1 cellular context compared by ENCODE assay signal in the genomic region with DNA sequence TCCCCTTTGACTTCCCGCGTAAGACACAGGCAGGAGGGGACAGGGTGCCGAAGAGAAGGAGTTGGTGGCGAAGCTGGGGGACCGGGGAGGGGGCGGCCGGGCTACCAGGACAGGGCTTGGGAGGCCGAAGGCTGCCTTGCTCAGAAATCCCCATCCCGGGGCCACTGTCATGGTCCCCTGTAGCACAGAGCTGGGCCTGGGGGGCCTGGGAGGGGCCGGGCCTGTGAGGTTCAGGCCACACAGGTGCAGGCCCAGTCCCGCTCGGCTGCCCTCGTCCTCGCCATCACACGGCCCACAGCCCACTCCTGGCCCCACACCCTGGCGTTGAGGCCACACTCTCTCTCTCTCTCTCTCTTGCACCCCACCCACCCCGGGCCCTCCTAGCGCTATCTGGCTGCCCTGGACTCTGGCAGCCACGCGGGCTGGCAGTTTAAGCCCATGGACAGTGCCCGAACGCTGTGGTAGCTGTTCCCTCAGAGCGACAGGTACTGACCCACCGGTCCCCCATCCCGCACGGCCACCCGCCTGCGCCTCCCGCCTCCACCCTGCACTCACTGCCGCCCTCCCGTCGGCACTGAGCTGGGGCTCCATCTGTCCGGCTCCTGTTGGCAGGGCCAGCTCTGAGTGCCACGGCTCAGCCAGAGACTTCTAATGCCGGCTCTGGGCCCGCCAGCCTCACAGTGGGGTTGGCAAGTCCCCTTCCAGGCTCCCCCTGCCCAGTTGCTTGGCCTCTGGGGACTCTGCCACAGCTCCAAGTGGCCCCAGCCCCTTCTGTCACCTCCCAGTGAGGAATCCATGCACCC.
TF ChIP-seq lines count a peak whose summit lies in the region.

No MANE protein-coding gene starts in this region.

TF ChIP-seq in HepG2, 621 proteins besides CTCF, POLR2A, EP300 and RAD21:
- TF ChIP-seq, protein P1, sequence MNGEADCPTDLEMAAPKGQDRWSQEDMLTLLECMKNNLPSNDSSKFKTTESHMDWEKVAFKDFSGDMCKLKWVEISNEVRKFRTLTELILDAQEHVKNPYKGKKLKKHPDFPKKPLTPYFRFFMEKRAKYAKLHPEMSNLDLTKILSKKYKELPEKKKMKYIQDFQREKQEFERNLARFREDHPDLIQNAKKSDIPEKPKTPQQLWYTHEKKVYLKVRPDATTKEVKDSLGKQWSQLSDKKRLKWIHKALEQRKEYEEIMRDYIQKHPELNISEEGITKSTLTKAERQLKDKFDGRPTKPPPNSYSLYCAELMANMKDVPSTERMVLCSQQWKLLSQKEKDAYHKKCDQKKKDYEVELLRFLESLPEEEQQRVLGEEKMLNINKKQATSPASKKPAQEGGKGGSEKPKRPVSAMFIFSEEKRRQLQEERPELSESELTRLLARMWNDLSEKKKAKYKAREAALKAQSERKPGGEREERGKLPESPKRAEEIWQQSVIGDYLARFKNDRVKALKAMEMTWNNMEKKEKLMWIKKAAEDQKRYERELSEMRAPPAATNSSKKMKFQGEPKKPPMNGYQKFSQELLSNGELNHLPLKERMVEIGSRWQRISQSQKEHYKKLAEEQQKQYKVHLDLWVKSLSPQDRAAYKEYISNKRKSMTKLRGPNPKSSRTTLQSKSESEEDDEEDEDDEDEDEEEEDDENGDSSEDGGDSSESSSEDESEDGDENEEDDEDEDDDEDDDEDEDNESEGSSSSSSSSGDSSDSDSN (CRISPR knock-in tag; IDR thresholded peaks at IDR 0.05), result no peak
- no peak for TF ChIP-seq GATAD1 (CRISPR knock-in tag; IDR thresholded peaks at IDR 0.05)
- TF ChIP-seq ZNF329 (CRISPR knock-in tag; IDR thresholded peaks at IDR 0.05; ENCODE audit: low read depth), result no peak
- TF ChIP-seq NR2F1 (CRISPR knock-in tag; IDR thresholded peaks at IDR 0.05), result no peak
- 0 out of 2 replicates have a peak, but pooled peaks have one; percentile 10 for TF ChIP-seq RBFOX2 (IDR thresholded peaks at IDR 0.05; ENCODE audit: low read depth, low read length)
- peak; percentile 50 for TF ChIP-seq RBM22 (optimal IDR thresholded peaks at IDR 0.05; ENCODE audit: low read length)
- no peak for TF ChIP-seq ZNF746 (CRISPR knock-in tag; IDR thresholded peaks at IDR 0.05)
- no peak for TF ChIP-seq ARID2 (CRISPR knock-in tag; IDR thresholded peaks at IDR 0.05; ENCODE audit: borderline replicate concordance)
- TF ChIP-seq, protein P2, sequence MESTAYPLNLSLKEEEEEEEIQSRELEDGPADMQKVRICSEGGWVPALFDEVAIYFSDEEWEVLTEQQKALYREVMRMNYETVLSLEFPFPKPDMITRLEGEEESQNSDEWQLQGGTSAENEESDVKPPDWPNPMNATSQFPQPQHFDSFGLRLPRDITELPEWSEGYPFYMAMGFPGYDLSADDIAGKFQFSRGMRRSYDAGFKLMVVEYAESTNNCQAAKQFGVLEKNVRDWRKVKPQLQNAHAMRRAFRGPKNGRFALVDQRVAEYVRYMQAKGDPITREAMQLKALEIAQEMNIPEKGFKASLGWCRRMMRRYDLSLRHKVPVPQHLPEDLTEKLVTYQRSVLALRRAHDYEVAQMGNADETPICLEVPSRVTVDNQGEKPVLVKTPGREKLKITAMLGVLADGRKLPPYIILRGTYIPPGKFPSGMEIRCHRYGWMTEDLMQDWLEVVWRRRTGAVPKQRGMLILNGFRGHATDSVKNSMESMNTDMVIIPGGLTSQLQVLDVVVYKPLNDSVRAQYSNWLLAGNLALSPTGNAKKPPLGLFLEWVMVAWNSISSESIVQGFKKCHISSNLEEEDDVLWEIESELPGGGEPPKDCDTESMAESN (CRISPR knock-in tag; conservative IDR thresholded peaks at IDR 0.05), result no peak
- no peak for TF ChIP-seq ZNF382 (CRISPR knock-in tag; IDR thresholded peaks at IDR 0.05; ENCODE audit: borderline replicate concordance)
- no peak for TF ChIP-seq SRY (CRISPR knock-in tag; IDR thresholded peaks at IDR 0.05)
- no peak for TF ChIP-seq SP5 (CRISPR knock-in tag; IDR thresholded peaks at IDR 0.05; ENCODE audit: borderline replicate concordance, low read depth)
- TF ChIP-seq, protein P3, sequence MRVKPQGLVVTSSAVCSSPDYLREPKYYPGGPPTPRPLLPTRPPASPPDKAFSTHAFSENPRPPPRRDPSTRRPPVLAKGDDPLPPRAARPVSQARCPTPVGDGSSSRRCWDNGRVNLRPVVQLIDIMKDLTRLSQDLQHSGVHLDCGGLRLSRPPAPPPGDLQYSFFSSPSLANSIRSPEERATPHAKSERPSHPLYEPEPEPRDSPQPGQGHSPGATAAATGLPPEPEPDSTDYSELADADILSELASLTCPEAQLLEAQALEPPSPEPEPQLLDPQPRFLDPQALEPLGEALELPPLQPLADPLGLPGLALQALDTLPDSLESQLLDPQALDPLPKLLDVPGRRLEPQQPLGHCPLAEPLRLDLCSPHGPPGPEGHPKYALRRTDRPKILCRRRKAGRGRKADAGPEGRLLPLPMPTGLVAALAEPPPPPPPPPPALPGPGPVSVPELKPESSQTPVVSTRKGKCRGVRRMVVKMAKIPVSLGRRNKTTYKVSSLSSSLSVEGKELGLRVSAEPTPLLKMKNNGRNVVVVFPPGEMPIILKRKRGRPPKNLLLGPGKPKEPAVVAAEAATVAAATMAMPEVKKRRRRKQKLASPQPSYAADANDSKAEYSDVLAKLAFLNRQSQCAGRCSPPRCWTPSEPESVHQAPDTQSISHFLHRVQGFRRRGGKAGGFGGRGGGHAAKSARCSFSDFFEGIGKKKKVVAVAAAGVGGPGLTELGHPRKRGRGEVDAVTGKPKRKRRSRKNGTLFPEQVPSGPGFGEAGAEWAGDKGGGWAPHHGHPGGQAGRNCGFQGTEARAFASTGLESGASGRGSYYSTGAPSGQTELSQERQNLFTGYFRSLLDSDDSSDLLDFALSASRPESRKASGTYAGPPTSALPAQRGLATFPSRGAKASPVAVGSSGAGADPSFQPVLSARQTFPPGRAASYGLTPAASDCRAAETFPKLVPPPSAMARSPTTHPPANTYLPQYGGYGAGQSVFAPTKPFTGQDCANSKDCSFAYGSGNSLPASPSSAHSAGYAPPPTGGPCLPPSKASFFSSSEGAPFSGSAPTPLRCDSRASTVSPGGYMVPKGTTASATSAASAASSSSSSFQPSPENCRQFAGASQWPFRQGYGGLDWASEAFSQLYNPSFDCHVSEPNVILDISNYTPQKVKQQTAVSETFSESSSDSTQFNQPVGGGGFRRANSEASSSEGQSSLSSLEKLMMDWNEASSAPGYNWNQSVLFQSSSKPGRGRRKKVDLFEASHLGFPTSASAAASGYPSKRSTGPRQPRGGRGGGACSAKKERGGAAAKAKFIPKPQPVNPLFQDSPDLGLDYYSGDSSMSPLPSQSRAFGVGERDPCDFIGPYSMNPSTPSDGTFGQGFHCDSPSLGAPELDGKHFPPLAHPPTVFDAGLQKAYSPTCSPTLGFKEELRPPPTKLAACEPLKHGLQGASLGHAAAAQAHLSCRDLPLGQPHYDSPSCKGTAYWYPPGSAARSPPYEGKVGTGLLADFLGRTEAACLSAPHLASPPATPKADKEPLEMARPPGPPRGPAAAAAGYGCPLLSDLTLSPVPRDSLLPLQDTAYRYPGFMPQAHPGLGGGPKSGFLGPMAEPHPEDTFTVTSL (CRISPR knock-in tag; IDR thresholded peaks at IDR 0.05; ENCODE audit: borderline replicate concordance), result no peak
- TF ChIP-seq HNRNPL (IDR thresholded peaks at IDR 0.05; ENCODE audit: low read depth, low read length), result 0 out of 2 replicates have a peak, but pooled peaks have one; percentile 19
- peak; percentile 24 for TF ChIP-seq AGO2 (optimal IDR thresholded peaks at IDR 0.05; ENCODE audit: low read depth, low read length)
